22 cellular contexts compared by ENCODE assay signal in genomic region chr2:179612108-179612507, GRCh38.
DNase-seq lines count a peak whose midpoint lies in the region; ATAC-seq and TF ChIP-seq lines count a peak whose summit lies in the region.
"Had no signal": no experiment of that assay in that cellular context is flagged by ENCODE, and none has a peak within 500 bp of the region (broad histone marks: within the 10 kb centered on the region; RNA-seq: fewer than 3 reads in every experiment).

No MANE protein-coding gene starts in this region.

- H3K4me1 Mint-ChIP-seq in naive thymus-derived CD4-positive, alpha-beta T cell = no peaks in the 10 kb centered on the region
- H3K4me1 Mint-ChIP-seq: stimulated activated effector memory CD8-positive, alpha-beta T cell treated with anti-CD3 and anti-CD28 coated beads, Interleukin-12 subunit alpha, Interleukin-12 subunit beta, amount 100 ng/mL, for 72 hours had no signal

- no peak overlapping the region for H4K8ac ChIP-seq in mesenchymal stem cell (ENCODE audit: low read length)

- DNase-seq in AG04449 (ENCODE audit: low read depth, low spot score) = peak; percentile 28
- peak; percentile 88 for DNase-seq in GM04503 (ENCODE audit: low read depth)
- DNase-seq in astrocyte of the hippocampus (ENCODE audit: low read depth, low spot score) = peak; percentile 81
- DNase-seq in mesenchymal stem cell = peak; percentile 67
- DNase-seq in posterior cingulate gyrus = no peak
- DNase-seq in RKO (ENCODE audit: low spot score) = no peak
- no peak for DNase-seq in naive thymus-derived CD4-positive, alpha-beta T cell
- DNase-seq: activated CD4-positive, alpha-beta T cell treated with anti-CD3 and anti-CD28 coated beads for 48 hours; activated naive CD4-positive, alpha-beta T cell treated with Interleukin-2 at 50 U/mL for 16 hours; COR-L47; dermis blood vessel endothelial cell; GOT3; head of caudate nucleus; NCI-H1092; NCI-H774; nephron progenitor cell; tibial artery had no signal

- no peak overlapping the region for H4K91ac ChIP-seq in mesenchymal stem cell (ENCODE audit: low read length)

- H2BK120ac ChIP-seq in mesenchymal stem cell (ENCODE audit: low read depth, low read length) = peak overlapping the region; percentile 1

- peaks cover 0 to 34% (median 7%) of the 10 kb centered on the region in 5 donors for H3K27me3 Mint-ChIP-seq in naive thymus-derived CD4-positive, alpha-beta T cell

- CTCF ChIA-PET in AG04449 (lab: Yijun Ruan, JAX) = no interaction called here
- CTCF ChIA-PET in naive thymus-derived CD4-positive, alpha-beta T cell (lab: Charles Lee) = no interaction called here

- intact Hi-C loops in posterior cingulate gyrus (cut with DNase I) = no loop called here
- intact Hi-C loops in naive thymus-derived CD4-positive, alpha-beta T cell (cut with micrococcal nuclease) = no loop called here

- no peak overlapping the region for H3K27ac Mint-ChIP-seq in naive thymus-derived CD4-positive, alpha-beta T cell
- H3K27ac Mint-ChIP-seq: brain; stimulated activated effector memory CD8-positive, alpha-beta T cell treated with anti-CD3 and anti-CD28 coated beads, Interleukin-12 subunit alpha, Interleukin-12 subunit beta, amount 100 ng/mL, for 72 hours had no signal

- H3K4me1 ChIP-seq in mesenchymal stem cell (ENCODE audit: control insufficient read depth, insufficient read depth, low read depth, low read length) = peaks cover 6% of the 10 kb centered on the region
- H3K4me1 ChIP-seq in naive thymus-derived CD4-positive, alpha-beta T cell (ENCODE audit: control insufficient read depth in 2 of 2, insufficient read depth in 2 of 2, low read length in 2 of 2) = no peaks in the 10 kb centered on the region

- no peak overlapping the region for H3K4ac ChIP-seq in mesenchymal stem cell (ENCODE audit: low read depth in 1 of 2, low read length in 2 of 2)

- POLR2A ChIA-PET in AG04449 (lab: Yijun Ruan, JAX) = no interaction called here
- POLR2A ChIA-PET in naive thymus-derived CD4-positive, alpha-beta T cell (lab: Charles Lee) = no interaction called here

- no peak overlapping the region for H3K23ac ChIP-seq in mesenchymal stem cell (ENCODE audit: low read length in 2 of 2)

- H3K4me3 ChIP-seq in AG04449 (ENCODE audit: low read depth, low read length) (no peak overlapping the region), mesenchymal stem cell (ENCODE audit: insufficient read depth in 1 of 2, low read depth in 1 of 2, low read length in 2 of 2) (no peak overlapping the region)
- H3K4me3 ChIP-seq in naive thymus-derived CD4-positive, alpha-beta T cell (ENCODE audit: low read length) = no peak overlapping the region
- H3K4me3 ChIP-seq: K562, lung, tibial artery had no signal

- H2BK15ac ChIP-seq in mesenchymal stem cell (ENCODE audit: low read depth, poor library complexity, severe bottlenecking) = no peak overlapping the region

- H3K27me3 ChIP-seq in mesenchymal stem cell (ENCODE audit: control insufficient read depth in 1 of 2, insufficient read depth in 1 of 2, low read length in 2 of 2) = no peaks in the 10 kb centered on the region
- no peaks in the 10 kb centered on the region for H3K27me3 ChIP-seq in naive thymus-derived CD4-positive, alpha-beta T cell (ENCODE audit: control insufficient read depth in 2 of 2, insufficient read depth in 2 of 2, low read length in 2 of 2)
- H3K27me3 ChIP-seq: tibial artery had no signal

- H2BK5ac ChIP-seq in mesenchymal stem cell (ENCODE audit: low read depth, low read length, poor library complexity, severe bottlenecking) = no peak overlapping the region

- H2AK5ac ChIP-seq in mesenchymal stem cell (ENCODE audit: low read length, severe bottlenecking) = no peak overlapping the region

- no peak for TF ChIP-seq CTCF in AG04449 (IDR thresholded peaks at IDR 0.05; ENCODE audit: insufficient read depth, low read length, missing control alignments)

- no peak overlapping the region for H3K18ac ChIP-seq in mesenchymal stem cell (ENCODE audit: low read depth in 1 of 2, low read length in 2 of 2)

- H3K4me3 Mint-ChIP-seq in naive thymus-derived CD4-positive, alpha-beta T cell = no peak overlapping the region
- H3K4me3 Mint-ChIP-seq: brain; nephron progenitor cell; stimulated activated effector memory CD8-positive, alpha-beta T cell treated with anti-CD3 and anti-CD28 coated beads, Interleukin-12 subunit alpha, Interleukin-12 subunit beta, amount 100 ng/mL, for 72 hours had no signal

- no peak overlapping the region for H3K4me2 ChIP-seq in mesenchymal stem cell (ENCODE audit: low read length, poor library complexity, severe bottlenecking)

- no peaks in the 10 kb centered on the region for H3K9me3 ChIP-seq in mesenchymal stem cell (ENCODE audit: control insufficient read depth, low read length)
- no peaks in the 10 kb centered on the region for H3K9me3 ChIP-seq in naive thymus-derived CD4-positive, alpha-beta T cell (ENCODE audit: control insufficient read depth in 2 of 3, low read length in 3 of 3)
- H3K9me3 ChIP-seq: tibial artery had no signal

- H3K14ac ChIP-seq in mesenchymal stem cell (ENCODE audit: low read length in 2 of 2) = no peak overlapping the region

- H3K27ac ChIP-seq in mesenchymal stem cell (ENCODE audit: low read length, poor library complexity, severe bottlenecking) = no peak overlapping the region
- no peak overlapping the region for H3K27ac ChIP-seq in naive thymus-derived CD4-positive, alpha-beta T cell (ENCODE audit: low read depth, low read length)
- H3K27ac ChIP-seq: tibial artery had no signal

- ATAC-seq in GM21786 (IDR thresholded peaks at IDR 0.05; ENCODE audit: unreplicated experiment) = no peak
- ATAC-seq in naive thymus-derived CD4-positive, alpha-beta T cell = no peak
- ATAC-seq: K562; stimulated activated effector memory CD8-positive, alpha-beta T cell treated with anti-CD3 and anti-CD28 coated beads, Interleukin-12 subunit alpha, Interleukin-12 subunit beta, amount 100 ng/mL, for 72 hours had no signal

- no peak overlapping the region for H3K9ac ChIP-seq in mesenchymal stem cell (ENCODE audit: low read length)

- H3K79me1 ChIP-seq in mesenchymal stem cell (replicated peaks; ENCODE audit: low read length, poor library complexity, severe bottlenecking) = no peaks in the 10 kb centered on the region

- peaks cover 0 to 3% (median 0%) of the 10 kb centered on the region in 11 donors for H3K9me3 Mint-ChIP-seq in naive thymus-derived CD4-positive, alpha-beta T cell
- H3K9me3 Mint-ChIP-seq: nephron progenitor cell had no signal

- no peaks in the 10 kb centered on the region for H3K36me3 Mint-ChIP-seq in naive thymus-derived CD4-positive, alpha-beta T cell
- H3K36me3 Mint-ChIP-seq: brain; stimulated activated effector memory CD8-positive, alpha-beta T cell treated with anti-CD3 and anti-CD28 coated beads, Interleukin-12 subunit alpha, Interleukin-12 subunit beta, amount 100 ng/mL, for 72 hours had no signal

- no peaks in the 10 kb centered on the region for H3K36me3 ChIP-seq in mesenchymal stem cell (ENCODE audit: control insufficient read depth in 1 of 2, insufficient read depth in 2 of 2, low read depth in 1 of 2, low read length in 2 of 2)
- H3K36me3 ChIP-seq in naive thymus-derived CD4-positive, alpha-beta T cell (ENCODE audit: control insufficient read depth in 2 of 3, insufficient read depth in 3 of 3, low read length in 3 of 3) = no peaks in the 10 kb centered on the region
- H3K36me3 ChIP-seq: tibial artery had no signal

- 8% methylated on average over 1 of the region's 1 CpG for WGBS in mesenchymal stem cell

- no peak overlapping the region for H2BK12ac ChIP-seq in mesenchymal stem cell (ENCODE audit: low read length in 2 of 2)

- H2AFZ ChIP-seq in mesenchymal stem cell (ENCODE audit: low read depth, low read length) = no peak overlapping the region

Comparison
In these comparisons a context has a peak if more than half of its experiments do, and no peak if none do; other contexts are left out.
1. DNase-seq: peak in AG04449 (single experiment), GM04503 (single experiment), astrocyte of the hippocampus (single experiment) and mesenchymal stem cell (single experiment); none in posterior cingulate gyrus (0 of 10), RKO (single experiment) and naive thymus-derived CD4-positive, alpha-beta T cell (0 of 9).